31 cellular contexts compared by ENCODE assay signal in the genomic region with DNA sequence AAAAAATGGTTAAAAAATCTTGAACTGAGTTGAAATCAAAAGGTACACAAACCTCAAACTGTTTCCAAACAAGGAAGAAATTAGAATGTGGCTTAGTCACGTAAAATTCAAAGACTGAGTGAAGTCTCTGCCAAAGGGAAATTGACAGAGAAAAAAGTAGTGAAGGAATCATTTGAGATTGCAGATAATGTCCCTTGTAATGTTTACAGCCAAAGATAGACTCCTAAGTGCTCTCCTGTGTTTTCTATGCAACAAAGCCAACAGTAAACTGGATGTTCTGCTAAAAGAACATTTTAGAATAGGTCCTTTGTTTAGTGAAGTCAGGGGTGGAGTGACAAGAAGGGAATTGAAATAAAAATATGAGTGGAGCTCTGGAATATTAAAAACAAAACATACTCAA.
"Had no signal": no experiment of that assay in that cellular context is flagged by ENCODE, and none has a peak within 500 bp of the region (broad histone marks: within the 10 kb centered on the region; RNA-seq: fewer than 3 reads in every experiment).

No MANE protein-coding gene starts in this region.

- H3K4me1 ChIP-seq: Peyer's patch had no signal

- H3K27me3 ChIP-seq: brain microvascular endothelial cell, Peyer's patch, SJSA1 had no signal

- H3K36me3 ChIP-seq: brain microvascular endothelial cell, Peyer's patch, SJSA1 had no signal

- DNase-seq: activated B cell treated with CpG ODN at 0.5 μM for 24 hours; activated CD4-positive, alpha-beta memory T cell treated with anti-CD3 and anti-CD28 coated beads, Interleukin-2, amount 10 ng/mL, durations not matched to agents 7 days and 5 days; activated CD4-positive, alpha-beta T cell treated with anti-CD3 and anti-CD28 coated beads for 4 hours; activated CD4-positive, CD25-positive, alpha-beta regulatory T cell treated with anti-CD3 and anti-CD28 coated beads, Interleukin-2, amount 50 U/mL, for 72 hours; activated CD8-positive, alpha-beta memory T cell treated with anti-CD3 and anti-CD28 coated beads for 24 hours; activated CD8-positive, alpha-beta memory T cell treated with anti-CD3 and anti-CD28 coated beads, Interleukin-2, amount 10 ng/mL, durations not matched to agents 7 days and 5 days; activated CD8-positive, alpha-beta memory T cell treated with anti-CD3 and anti-CD28 coated beads, Interleukin-2, amount 50 U/mL, for 48 hours; activated effector memory CD4-positive, alpha-beta T cell treated with Interleukin-2 at 50 U/mL for 16 hours; activated naive CD4-positive, alpha-beta T cell treated with anti-CD3 and anti-CD28 coated beads, Interleukin-2, amount 10 ng/mL, durations not matched to agents 7 days and 5 days; activated naive CD8-positive, alpha-beta T cell treated with anti-CD3 and anti-CD28 coated beads, Interleukin-2, amount 50 U/mL, for 24 hours; activated T-cell treated with anti-CD3 and anti-CD28 coated beads, Interleukin-2, amount 50 U/mL, for 48 hours; anterior cingulate cortex; brain microvascular endothelial cell; central memory CD4-positive, alpha-beta T cell; NCI-H1092 treated with DMSO at 0.1 percent for 48 hours; NCI-H1417; NCI-H146; NCI-H187; NCI-H2029 treated with DMSO at 0.1 percent for 48 hours; NCI-H2107; NCI-H226; NCI-H446 treated with DMSO at 0.1 percent for 48 hours; NCI-H524; NK-92 treated with Interleukin-12 subunit alpha and Interleukin-12 subunit beta, amount 100 ng/mL, for 24 hours; PC-3; Peyer's patch; RPMI8226; SHP77 treated with DMSO at 0.1 percent for 48 hours; SK-N-SH had no signal

- H3K27ac ChIP-seq: brain microvascular endothelial cell, KMS-11, Peyer's patch, SJSA1 had no signal

- H3K9me3 ChIP-seq: Peyer's patch, SJSA1, SK-N-SH had no signal

- ATAC-seq: activated CD8-positive, alpha-beta memory T cell treated with anti-CD3 and anti-CD28 coated beads, Interleukin-2, amount 10 ng/mL, durations not matched to agents 7 days and 5 days; activated naive CD8-positive, alpha-beta T cell treated with anti-CD3 and anti-CD28 coated beads, Interleukin-2, amount 50 U/mL, for 24 hours; PC-3 had no signal

- H3K4me3 ChIP-seq: Peyer's patch, SJSA1 had no signal
